ENCODE assay signal across 28 cellular contexts in genomic region chr2:139230881-139231280, GRCh38.
"Had no signal": no experiment of that assay in that cellular context is flagged by ENCODE, and none has a peak within 500 bp of the region (broad histone marks: within the 10 kb centered on the region; RNA-seq: fewer than 3 reads in every experiment).

No MANE protein-coding gene starts in this region.

- H3K4me3 ChIP-seq: colonic mucosa, coronary artery, dorsolateral prefrontal cortex, esophagus muscularis mucosa, esophagus squamous epithelium, gastrocnemius medialis, gastroesophageal sphincter, heart left ventricle, heart right ventricle had no signal

- H3K9me3 ChIP-seq: colonic mucosa, esophagus muscularis mucosa, esophagus squamous epithelium, gastrocnemius medialis, gastroesophageal sphincter, heart left ventricle, heart right ventricle had no signal

- FAIRE-seq: colon, endometrium, endothelial cell of umbilical vein, frontal cortex had no signal

- DNase-seq: colonic mucosa; cortex of kidney; dermis blood vessel endothelial cell; dorsolateral prefrontal cortex; effector CD4-positive, alpha-beta T cell; effector CD8-positive, alpha-beta T cell; effector memory CD4-positive, alpha-beta T cell; effector memory CD8-positive, alpha-beta T cell; endodermal cell; erythroblast; esophagus squamous epithelium; foreskin fibroblast; foreskin keratinocyte; foreskin melanocyte; gastrocnemius medialis; glutamatergic neuron; head of caudate nucleus; heart left ventricle; heart right ventricle had no signal

- ATAC-seq: effector memory CD8-positive, alpha-beta T cell; esophagus mucosa; foreskin keratinocyte; gastrocnemius medialis; gastroesophageal sphincter; heart left ventricle; heart right ventricle had no signal

- H3K36me3 ChIP-seq: colonic mucosa, esophagus muscularis mucosa, esophagus squamous epithelium, gastrocnemius medialis, gastroesophageal sphincter, heart left ventricle, heart right ventricle had no signal

- H3K27ac ChIP-seq: colonic mucosa, coronary artery, dorsolateral prefrontal cortex, epithelial cell of prostate, esophagus muscularis mucosa, esophagus squamous epithelium, foreskin keratinocyte, gastrocnemius medialis, gastroesophageal sphincter, heart left ventricle, heart right ventricle had no signal

- H3K4me1 ChIP-seq: colonic mucosa, esophagus muscularis mucosa, esophagus squamous epithelium, foreskin keratinocyte, gastrocnemius medialis, gastroesophageal sphincter, heart left ventricle, heart right ventricle had no signal

- H3K27me3 ChIP-seq: colonic mucosa, dorsolateral prefrontal cortex, esophagus muscularis mucosa, esophagus squamous epithelium, foreskin keratinocyte, gastrocnemius medialis, gastroesophageal sphincter, heart left ventricle, heart right ventricle had no signal
